Comparison of ENCODE assay signal across 29 cellular contexts in the genomic region with DNA sequence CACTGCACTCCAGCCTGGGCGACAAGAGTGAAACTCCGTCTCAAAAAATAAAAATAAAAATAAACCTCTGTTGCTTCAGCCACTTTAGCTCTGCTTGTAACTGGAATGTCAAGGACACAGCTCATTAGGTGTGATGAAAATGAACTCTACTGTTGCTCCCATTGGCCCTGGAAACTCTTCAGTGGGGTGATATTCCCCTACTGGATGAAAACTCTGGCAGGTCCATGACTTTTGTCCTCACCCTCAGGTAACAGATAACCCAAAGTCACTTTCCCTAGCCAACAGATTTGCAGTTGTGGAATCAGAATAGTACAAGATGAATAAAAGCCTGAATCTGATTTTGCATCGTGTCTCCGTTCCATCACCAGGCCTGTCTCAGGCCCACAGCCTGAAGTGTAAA.
"Had no signal": no experiment of that assay in that cellular context is flagged by ENCODE, and none has a peak within 500 bp of the region (broad histone marks: within the 10 kb centered on the region; RNA-seq: fewer than 3 reads in every experiment).

No MANE protein-coding gene starts in this region.

- H3K27ac ChIP-seq: ascending aorta, breast epithelium, cardiac muscle cell had no signal

- FAIRE-seq: endometrium, endothelial cell of umbilical vein had no signal

- H3K27ac Mint-ChIP-seq: activated CD4-positive, alpha-beta memory T cell treated with anti-CD3 and anti-CD28 coated beads for 36 hours; activated CD4-positive, alpha-beta T cell treated with anti-CD3 and anti-CD28 coated beads for 36 hours; activated CD4-positive, alpha-beta T cell treated with anti-CD3 and anti-CD28 coated beads, Interleukin-2, amount 10 ng/mL, durations not matched to agents 24 days and 14 days; activated CD8-positive, alpha-beta memory T cell treated with anti-CD3 and anti-CD28 coated beads, Interleukin-2, amount 10 ng/mL, durations not matched to agents 7 days and 5 days; activated CD8-positive, alpha-beta T cell treated with anti-CD3 and anti-CD28 coated beads, Interleukin-2, amount 10 ng/mL, durations not matched to agents 7 days and 5 days; activated naive CD4-positive, alpha-beta T cell treated with anti-CD3 and anti-CD28 coated beads for 36 hours; activated naive CD4-positive, alpha-beta T cell treated with anti-CD3 and anti-CD28 coated beads, Interleukin-2, amount 50 U/mL, for 72 hours; activated naive CD8-positive, alpha-beta T cell treated with anti-CD3 and anti-CD28 coated beads, Interleukin-2, amount 10 ng/mL, durations not matched to agents 7 days and 5 days; activated T-helper 1 cell treated with anti-CD3 and anti-CD28 coated beads, Interleukin-12 subunit alpha, Interleukin-12 subunit beta, Interleukin-2, Interleukin-4 antibody, amounts not matched to agents 30 ng/mL and 10 ng/mL and 1 ng/mL, durations not matched to agents 14 hours and 24 hours and 36 hours; activated T-helper 2 cell treated with anti-CD3 and anti-CD28 coated beads, Interferon-gamma antibody, Interleukin-2, Interleukin-4, amounts not matched to agents 10 μg/mL and 5 μg/mL and 100 μg/mL, durations not matched to agents 14 hours and 24 hours and 36 hours had no signal

- H3K36me3 Mint-ChIP-seq: brain had no signal

- H3K27me3 ChIP-seq: ascending aorta, breast epithelium, cardiac muscle cell, colonic mucosa had no signal

- DNase-seq: activated CD4-positive, alpha-beta memory T cell treated with anti-CD3 and anti-CD28 coated beads for 36 hours; activated CD4-positive, alpha-beta T cell treated with anti-CD3 and anti-CD28 coated beads for 36 hours; activated CD4-positive, alpha-beta T cell treated with anti-CD3 and anti-CD28 coated beads, Interleukin-2, amount 10 ng/mL, durations not matched to agents 24 days and 14 days; activated CD4-positive, CD25-positive, alpha-beta regulatory T cell; activated CD4-positive, CD25-positive, alpha-beta regulatory T cell treated with anti-CD3 and anti-CD28 coated beads, Interleukin-2, amount 50 U/mL, for 72 hours; activated CD8-positive, alpha-beta memory T cell treated with anti-CD3 and anti-CD28 coated beads, Interleukin-2, amount 10 ng/mL, durations not matched to agents 7 days and 5 days; activated CD8-positive, alpha-beta memory T cell treated with anti-CD3 and anti-CD28 coated beads, Interleukin-2, amount 50 U/mL, for 4 hours; activated CD8-positive, alpha-beta T cell treated with anti-CD3 and anti-CD28 coated beads, Interleukin-2, amount 10 ng/mL, durations not matched to agents 7 days and 5 days; activated effector memory CD4-positive, alpha-beta T cell treated with anti-CD3 and anti-CD28 coated beads, Interleukin-2, amount 50 U/mL, for 16 hours; activated naive CD4-positive, alpha-beta T cell treated with anti-CD3 and anti-CD28 coated beads for 36 hours; activated naive CD8-positive, alpha-beta T cell treated with anti-CD3 and anti-CD28 coated beads, Interleukin-2, amount 10 ng/mL, durations not matched to agents 7 days and 5 days; activated T-cell treated with anti-CD3 and anti-CD28 coated beads, Interleukin-2, amount 50 U/mL, for 1 hour; activated T-cell treated with anti-CD3 and anti-CD28 coated beads, Interleukin-2, amount 50 U/mL, for 48 hours; central memory CD4-positive, alpha-beta T cell; cerebellar nuclear complex; colonic mucosa; effector CD8-positive, alpha-beta T cell; foreskin fibroblast; head of caudate nucleus; T-helper 2 cell had no signal

- H3K4me1 Mint-ChIP-seq: activated CD4-positive, alpha-beta T cell treated with anti-CD3 and anti-CD28 coated beads for 36 hours; activated CD4-positive, alpha-beta T cell treated with anti-CD3 and anti-CD28 coated beads, Interleukin-2, amount 10 ng/mL, durations not matched to agents 24 days and 14 days; brain had no signal

- H3K9me3 ChIP-seq: ascending aorta, breast epithelium, colonic mucosa had no signal

- H3K4me3 Mint-ChIP-seq: activated CD4-positive, alpha-beta memory T cell treated with anti-CD3 and anti-CD28 coated beads for 36 hours; activated CD4-positive, alpha-beta T cell treated with anti-CD3 and anti-CD28 coated beads for 36 hours; activated CD4-positive, alpha-beta T cell treated with anti-CD3 and anti-CD28 coated beads, Interleukin-2, amount 10 ng/mL, durations not matched to agents 24 days and 14 days; activated CD8-positive, alpha-beta memory T cell treated with anti-CD3 and anti-CD28 coated beads, Interleukin-2, amount 10 ng/mL, durations not matched to agents 7 days and 5 days; activated CD8-positive, alpha-beta T cell treated with anti-CD3 and anti-CD28 coated beads, Interleukin-2, amount 10 ng/mL, durations not matched to agents 7 days and 5 days; activated naive CD4-positive, alpha-beta T cell treated with anti-CD3 and anti-CD28 coated beads for 36 hours; activated naive CD8-positive, alpha-beta T cell treated with anti-CD3 and anti-CD28 coated beads, Interleukin-2, amount 10 ng/mL, durations not matched to agents 7 days and 5 days; activated T-helper 1 cell treated with anti-CD3 and anti-CD28 coated beads, Interleukin-12 subunit alpha, Interleukin-12 subunit beta, Interleukin-2, Interleukin-4 antibody, amounts not matched to agents 30 ng/mL and 10 ng/mL and 1 ng/mL, durations not matched to agents 14 hours and 24 hours and 36 hours; brain had no signal

- H3K4me3 ChIP-seq: ascending aorta, breast epithelium, cardiac muscle cell, colonic mucosa had no signal

- H3K4me1 ChIP-seq: ascending aorta, breast epithelium, colonic mucosa had no signal

- H3K36me3 ChIP-seq: ascending aorta, breast epithelium, cardiac muscle cell, colonic mucosa had no signal
